Comparison of ENCODE assay signal across 8 cellular contexts in genomic region chr15:70094690-70095311, GRCh38. TPM values are rescaled to one million over a fixed set of nuclear protein-coding genes. Genes with fewer than 3 reads are reported as not detected.
A peak's percentile ranks its signal among the peaks of the same experiment; 100 is the strongest.
DNase-seq lines count a peak whose midpoint lies in the region; ATAC-seq lines count a peak whose summit lies in the region.

No MANE protein-coding gene starts in this region.

- peak overlapping the region in 1 of 2 experiments; percentile 19 for H3K4ac ChIP-seq in mesenchymal stem cell (ENCODE audit: low read depth in 1 of 2, low read length in 2 of 2)

- H2BK15ac ChIP-seq in mesenchymal stem cell (ENCODE audit: low read depth, poor library complexity, severe bottlenecking), result peak overlapping the region; percentile 80

- H2AK5ac ChIP-seq in mesenchymal stem cell (ENCODE audit: low read length, severe bottlenecking), result no peak overlapping the region

- no peaks in the 10 kb centered on the region for H3K27me3 ChIP-seq in CD4-positive, CD25-positive, alpha-beta regulatory T cell (ENCODE audit: control insufficient read depth, insufficient read depth, low read length)
- H3K27me3 ChIP-seq in MG63, result no peaks in the 10 kb centered on the region
- H3K27me3 ChIP-seq in mesenchymal stem cell (ENCODE audit: control insufficient read depth in 1 of 2, insufficient read depth in 1 of 2, low read length in 2 of 2), result no peaks in the 10 kb centered on the region

- no peaks in the 10 kb centered on the region for H3K9me3 ChIP-seq in CD4-positive, CD25-positive, alpha-beta regulatory T cell (ENCODE audit: control insufficient read depth in 2 of 2, low read length in 2 of 2)
- no peaks in the 10 kb centered on the region for H3K9me3 ChIP-seq in MG63
- no peaks in the 10 kb centered on the region for H3K9me3 ChIP-seq in mesenchymal stem cell (ENCODE audit: control insufficient read depth, low read length)

- peak overlapping the region; percentile 92 for H3K9ac ChIP-seq in mesenchymal stem cell (ENCODE audit: low read length)

- no peak overlapping the region for H3K23ac ChIP-seq in mesenchymal stem cell (ENCODE audit: low read length in 2 of 2)

- H3K9me3 Mint-ChIP-seq in CD4-positive, CD25-positive, alpha-beta regulatory T cell, result no peaks in the 10 kb centered on the region

- H3K4me1 Mint-ChIP-seq in CD4-positive, CD25-positive, alpha-beta regulatory T cell, result peaks cover 26 to 74% (median 58%) of the 10 kb centered on the region in 4 donors

- peaks cover 69% of the 10 kb centered on the region for H3K4me1 ChIP-seq in CD4-positive, CD25-positive, alpha-beta regulatory T cell (ENCODE audit: control insufficient read depth, insufficient read depth, low read length, poor library complexity, severe bottlenecking)
- H3K4me1 ChIP-seq in mesenchymal stem cell (ENCODE audit: control insufficient read depth, insufficient read depth, low read depth, low read length), result peaks cover 13% of the 10 kb centered on the region

- H3K36me3 Mint-ChIP-seq in CD4-positive, CD25-positive, alpha-beta regulatory T cell, result peaks cover 19% of the 10 kb centered on the region

- ATAC-seq in CD4-positive, CD25-positive, alpha-beta regulatory T cell (ENCODE audit: low read depth in 2 of 2), result no peak

- peak overlapping the region in 1 of 2 experiments; percentile 92 for H3K14ac ChIP-seq in mesenchymal stem cell (ENCODE audit: low read length in 2 of 2)

- peak overlapping the region; percentile 21 to 79 (median 61) for H3K27ac Mint-ChIP-seq in CD4-positive, CD25-positive, alpha-beta regulatory T cell

- peak overlapping the region; percentile 61 for H4K91ac ChIP-seq in mesenchymal stem cell (ENCODE audit: low read length)

- peak overlapping the region; percentile 61 to 94 for H3K18ac ChIP-seq in mesenchymal stem cell (ENCODE audit: low read depth in 1 of 2, low read length in 2 of 2)

- no peak overlapping the region for H2AFZ ChIP-seq in mesenchymal stem cell (ENCODE audit: low read depth, low read length)

- H3K27me3 Mint-ChIP-seq in CD4-positive, CD25-positive, alpha-beta regulatory T cell, result peaks cover 15% of the 10 kb centered on the region

- H3K4me3 ChIP-seq in CD4-positive, CD25-positive, alpha-beta regulatory T cell (ENCODE audit: low read depth, low read length), result peak overlapping the region; percentile 72
- H3K4me3 ChIP-seq in MG63, result peak overlapping the region; percentile 71
- peak overlapping the region; percentile 41 to 94 for H3K4me3 ChIP-seq in mesenchymal stem cell (ENCODE audit: insufficient read depth in 1 of 2, low read depth in 1 of 2, low read length in 2 of 2)

- no peak overlapping the region for H4K8ac ChIP-seq in mesenchymal stem cell (ENCODE audit: low read length)

- peak overlapping the region; percentile 93 to 95 (median 94) for H3K4me3 Mint-ChIP-seq in CD4-positive, CD25-positive, alpha-beta regulatory T cell

- H3K27ac ChIP-seq in CD4-positive, CD25-positive, alpha-beta regulatory T cell (ENCODE audit: insufficient read depth, low read length, poor library complexity, severe bottlenecking), result peak overlapping the region; percentile 37
- H3K27ac ChIP-seq in mesenchymal stem cell (ENCODE audit: low read length, poor library complexity, severe bottlenecking), result no peak overlapping the region

- 0% methylated on average over 4 of the region's 8 CpGs for WGBS in mesenchymal stem cell

- H3K36me3 ChIP-seq in CD4-positive, CD25-positive, alpha-beta regulatory T cell (ENCODE audit: control insufficient read depth, insufficient read depth, low read length), result peaks cover 24% of the 10 kb centered on the region
- H3K36me3 ChIP-seq in MG63 (peaks cover 60% of the 10 kb centered on the region), mesenchymal stem cell (ENCODE audit: control insufficient read depth in 1 of 2, insufficient read depth in 2 of 2, low read depth in 1 of 2, low read length in 2 of 2) (peaks cover 14 to 42% of the 10 kb centered on the region in 2 experiments)

- H2BK5ac ChIP-seq in mesenchymal stem cell (ENCODE audit: low read depth, low read length, poor library complexity, severe bottlenecking), result no peak overlapping the region

- peaks cover 45% of the 10 kb centered on the region for H3K79me1 ChIP-seq in mesenchymal stem cell (replicated peaks; ENCODE audit: low read length, poor library complexity, severe bottlenecking)

- H3K4me2 ChIP-seq in mesenchymal stem cell (ENCODE audit: low read length, poor library complexity, severe bottlenecking), result peak overlapping the region; percentile 97

- peak overlapping the region; percentile 6 to 11 for H2BK12ac ChIP-seq in mesenchymal stem cell (ENCODE audit: low read length in 2 of 2)

- peak overlapping the region; percentile 96 for H2BK120ac ChIP-seq in mesenchymal stem cell (ENCODE audit: low read depth, low read length)

- DNase-seq in CD4-positive, CD25-positive, alpha-beta regulatory T cell, result peak in 1 of 3 donors; percentile 12
- DNase-seq in MG63, result no peak
- peak; percentile 36 for DNase-seq in astrocyte of the hippocampus (ENCODE audit: low read depth, low spot score)
- DNase-seq in mesenchymal stem cell, result peak; percentile 61
- no peak for DNase-seq in NCI-H226
- no peak for DNase-seq in NCI-H1436 (lab: John Stamatoyannopoulos, UW)
- no peak for DNase-seq in GM03348 (ENCODE audit: low spot score)
- DNase-seq in MV-4-11 (lab: John Stamatoyannopoulos, UW), result no peak

RNA-seq across cellular contexts. Expression of gene TLE3, which starts 2.9 kb away (rescaled TPM):
- total RNA-seq in CD4-positive, CD25-positive, alpha-beta regulatory T cell, result 115 TPM
- polyA plus RNA-seq in CD4-positive, CD25-positive, alpha-beta regulatory T cell, result 10 to 100 TPM in 3 of 4 donors, 1 to 10 TPM in 1; 8.4 to 13.9 (median 11.7) TPM
- total RNA-seq in MG63 (2014; rRNA removed; shearing (Covaris generic); ENCODE audit: low replicate concordance), result 42.9 and 86.7 TPM in 2 replicates
- polyA plus RNA-seq in mesenchymal stem cell (2013, experiment 1 of 2), result 42.9 TPM
- 39.2 TPM for polyA plus RNA-seq in mesenchymal stem cell (2013, experiment 2 of 2)

Comparison
In these comparisons a context has a peak if more than half of its experiments do, and no peak if none do; other contexts are left out.
1. DNase-seq: peak in astrocyte of the hippocampus (single experiment) and mesenchymal stem cell (single experiment); none in MG63 (single experiment), NCI-H226 (single experiment), NCI-H1436 (single experiment), GM03348 (single experiment) and MV-4-11 (single experiment).
2. Peak in every context shown above with its lines, with median percentiles within 50 percentile points of each other: H3K4me3 ChIP-seq.